In the genomic region with DNA sequence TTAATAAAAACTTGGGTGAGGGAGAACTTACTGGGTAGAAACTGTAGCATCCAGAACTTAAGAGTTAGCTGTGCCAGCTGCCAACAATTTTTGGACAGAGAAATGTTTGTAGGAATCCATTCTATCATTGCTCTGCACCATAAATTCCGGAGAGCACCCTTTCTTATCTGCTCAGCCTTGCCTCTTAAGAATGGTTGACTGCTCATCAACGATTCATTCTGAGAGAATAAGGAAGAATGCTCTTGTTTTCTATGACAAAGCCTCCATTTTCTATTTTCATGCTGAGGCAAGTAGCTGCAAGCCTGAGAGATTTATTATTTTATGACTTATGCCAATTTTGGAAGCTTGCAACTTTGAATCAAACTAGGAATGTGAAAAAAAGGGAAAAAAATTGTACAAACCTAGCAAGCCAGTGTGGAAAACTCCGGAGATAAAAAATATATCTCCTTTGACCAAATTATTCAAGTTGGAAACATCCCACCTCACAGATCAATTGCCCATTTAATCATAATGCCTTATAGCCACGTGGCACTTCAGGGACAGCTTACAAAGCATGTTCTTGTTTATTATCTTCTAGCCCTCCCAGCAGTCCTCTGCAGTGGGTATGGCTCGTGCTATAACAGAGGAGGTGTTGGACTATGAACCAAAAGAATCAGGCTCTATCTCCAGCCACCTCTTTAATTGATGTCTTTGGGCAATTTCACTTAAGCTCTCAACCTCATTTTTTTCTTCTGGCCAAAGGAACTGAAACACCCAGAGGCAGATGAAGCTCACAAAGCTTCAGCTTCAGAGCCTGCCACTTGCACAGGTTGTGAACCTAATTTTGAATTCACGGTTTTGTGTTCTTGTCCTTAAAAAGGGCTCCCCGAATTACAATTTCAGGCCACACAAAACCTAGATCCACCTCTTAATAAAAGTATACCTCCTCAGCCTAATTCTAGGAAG, we compare ENCODE assay signal across 19 cellular contexts.
"Had no signal": no experiment of that assay in that cellular context is flagged by ENCODE, and none has a peak within 500 bp of the region (broad histone marks: within the 10 kb centered on the region; RNA-seq: fewer than 3 reads in every experiment).

No MANE protein-coding gene starts in this region.

- H3K4me1 Mint-ChIP-seq: activated CD8-positive, alpha-beta memory T cell treated with anti-CD3 and anti-CD28 coated beads, Interleukin-2, amount 10 ng/mL, durations not matched to agents 7 days and 5 days; naive thymus-derived CD8-positive, alpha-beta T cell; stimulated activated memory B cell treated with anti-CD40 and anti-IgM and Interleukin-4, amounts not matched to agents 10 μg/mL and 1 μg/mL and 100 μg/mL, for 72 hours had no signal

- H3K4me2 ChIP-seq: smooth muscle cell had no signal

- ATAC-seq: activated CD8-positive, alpha-beta memory T cell treated with anti-CD3 and anti-CD28 coated beads, Interleukin-2, amount 10 ng/mL, durations not matched to agents 7 days and 5 days; left colon; mucosa of descending colon; naive thymus-derived CD8-positive, alpha-beta T cell; stimulated activated memory B cell treated with anti-CD40 and anti-IgM and Interleukin-4, amounts not matched to agents 10 μg/mL and 1 μg/mL and 100 μg/mL, for 72 hours had no signal

- H3K36me3 ChIP-seq: neutrophil, right atrium auricular region had no signal

- H3K27ac ChIP-seq: neutrophil, right atrium auricular region had no signal

- H3K36me3 Mint-ChIP-seq: brain, type B pancreatic cell had no signal

- H3K4me3 ChIP-seq: mucosa of descending colon, right atrium auricular region, smooth muscle cell had no signal

- H3K4me3 Mint-ChIP-seq: activated CD8-positive, alpha-beta memory T cell treated with anti-CD3 and anti-CD28 coated beads, Interleukin-2, amount 10 ng/mL, durations not matched to agents 7 days and 5 days; activated naive CD8-positive, alpha-beta T cell; activated T-cell treated with anti-CD3 and anti-CD28 coated beads, Interleukin-2, amount 50 U/mL, for 24 hours; brain; naive thymus-derived CD8-positive, alpha-beta T cell; stimulated activated memory B cell treated with anti-CD40 and anti-IgM and Interleukin-4, amounts not matched to agents 10 μg/mL and 1 μg/mL and 100 μg/mL, for 72 hours; type B pancreatic cell had no signal

- H3K27me3 Mint-ChIP-seq: activated T-cell treated with anti-CD3 and anti-CD28 coated beads, Interleukin-2, amount 50 U/mL, for 24 hours; type B pancreatic cell had no signal

- H3K27me3 ChIP-seq: right atrium auricular region had no signal

- DNase-seq: activated CD4-positive, alpha-beta T cell treated with anti-CD3 and anti-CD28 coated beads for 1 hour; activated CD4-positive, alpha-beta T cell treated with anti-CD3 and anti-CD28 coated beads, Interleukin-2, amount 50 U/mL, for 48 hours; activated CD8-positive, alpha-beta memory T cell treated with anti-CD3 and anti-CD28 coated beads, Interleukin-2, amount 10 ng/mL, durations not matched to agents 7 days and 5 days; activated effector memory CD4-positive, alpha-beta T cell treated with Interleukin-2 at 50 U/mL for 16 hours; activated T-cell treated with anti-CD3 and anti-CD28 coated beads, Interleukin-2, amount 50 U/mL, for 24 hours; amygdala; hypothalamus; left colon; mucosa of descending colon; naive thymus-derived CD8-positive, alpha-beta T cell; posterior cingulate gyrus; T1000 had no signal

- H3K27ac Mint-ChIP-seq: activated CD8-positive, alpha-beta memory T cell treated with anti-CD3 and anti-CD28 coated beads, Interleukin-2, amount 10 ng/mL, durations not matched to agents 7 days and 5 days; activated naive CD8-positive, alpha-beta T cell; activated T-cell treated with anti-CD3 and anti-CD28 coated beads, Interleukin-2, amount 50 U/mL, for 24 hours; brain; naive thymus-derived CD8-positive, alpha-beta T cell; stimulated activated memory B cell treated with anti-CD40 and anti-IgM and Interleukin-4, amounts not matched to agents 10 μg/mL and 1 μg/mL and 100 μg/mL, for 72 hours; type B pancreatic cell had no signal

- H3K4me1 ChIP-seq: right atrium auricular region had no signal
